In the genomic region with DNA sequence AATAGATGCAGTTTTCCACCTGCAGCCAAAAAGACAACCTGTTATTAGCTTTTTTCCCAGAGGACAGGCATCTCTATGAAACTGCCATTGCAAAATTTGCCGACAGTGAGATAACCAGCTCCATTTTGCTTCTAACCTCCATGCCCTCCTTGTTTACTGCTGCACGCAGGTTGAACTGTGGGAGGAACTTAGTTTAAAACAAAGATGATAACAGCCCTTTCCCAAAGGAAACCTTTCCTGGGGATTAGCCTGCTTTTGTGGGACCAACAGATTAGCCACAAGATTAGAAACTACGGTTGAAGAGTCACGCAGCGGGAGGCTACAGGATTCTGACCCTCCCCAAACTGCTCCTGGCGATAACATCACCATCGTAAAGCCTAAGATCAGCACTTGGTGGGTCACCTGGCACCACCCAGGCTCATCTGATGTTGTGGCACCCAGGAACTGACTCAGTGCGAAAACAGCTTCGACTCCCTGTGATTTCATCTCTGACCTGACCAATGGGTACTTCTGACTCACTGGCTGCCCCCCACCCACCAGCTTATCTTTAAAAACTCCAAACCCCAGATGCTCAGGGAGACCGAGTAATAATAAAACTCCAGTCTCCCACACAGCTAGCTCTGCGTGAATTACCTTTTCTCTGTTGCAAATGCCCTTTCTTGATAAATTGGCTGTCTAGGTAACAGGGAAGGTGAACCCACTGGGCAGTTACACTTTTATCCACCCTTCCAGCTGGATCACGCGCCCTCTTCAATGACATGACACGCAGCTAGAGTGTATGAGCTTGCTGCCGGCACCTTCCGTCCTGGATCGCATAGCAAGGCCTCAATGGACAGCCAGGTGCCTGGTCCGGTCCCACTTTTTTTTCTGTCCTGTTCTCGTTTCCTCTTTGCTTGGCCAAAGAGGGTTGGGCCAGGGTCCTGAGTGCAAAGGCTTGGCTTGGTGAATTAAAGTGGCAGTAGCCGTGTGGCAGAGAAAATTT, we compare ENCODE assay signal across 8 cellular contexts. TPM values are rescaled to one million over a fixed set of nuclear protein-coding genes. Genes with fewer than 3 reads are reported as not detected.
DNase-seq lines count a peak whose midpoint lies in the region; TF ChIP-seq lines count a peak whose summit lies in the region.

No MANE protein-coding gene starts in this region.

- H3K4me3 ChIP-seq in BE2C (ENCODE audit: low read depth, low read length), result peak overlapping the region; percentile 96
- H3K4me3 ChIP-seq in HUES48 (ENCODE audit: low read depth, low read length), result peak overlapping the region; percentile 94
- peak overlapping the region; percentile 73 for H3K4me3 ChIP-seq in fibroblast of mammary gland (ENCODE audit: control insufficient read depth, low read depth, low read length)

- H3K36me3 ChIP-seq in BE2C (peaks cover 54% of the 10 kb centered on the region), HUES48 (ENCODE audit: control insufficient read depth, insufficient read depth, low read length) (peaks cover 57% of the 10 kb centered on the region)

- no peaks in the 10 kb centered on the region for H3K27me3 ChIP-seq in BE2C
- no peaks in the 10 kb centered on the region for H3K27me3 ChIP-seq in HUES48 (ENCODE audit: control insufficient read depth, insufficient read depth, low read length)

- peaks cover 23% of the 10 kb centered on the region for H3K4me1 ChIP-seq in BE2C
- H3K4me1 ChIP-seq in HUES48 (ENCODE audit: control insufficient read depth, insufficient read depth, low read length), result peaks cover 11% of the 10 kb centered on the region

- peak overlapping the region; percentile 72 for H3K27ac ChIP-seq in HUES48 (ENCODE audit: low read depth, low read length)

- TF ChIP-seq CTCF in BE2C (IDR thresholded peaks at IDR 0.05; ENCODE audit: low read depth, low read length), result no peak
- TF ChIP-seq CTCF in fibroblast of mammary gland (conservative IDR thresholded peaks at IDR 0.05; ENCODE audit: control insufficient read depth, insufficient read depth, low read depth, low read length), result no peak
- no peak for TF ChIP-seq CTCF in GM13977 (IDR thresholded peaks at IDR 0.05; ENCODE audit: extremely low read depth, insufficient read depth, missing control alignments)

- H3K9me3 ChIP-seq in BE2C (no peaks in the 10 kb centered on the region), HUES48 (ENCODE audit: control insufficient read depth, insufficient read depth, low read length) (no peaks in the 10 kb centered on the region)

- no peak for DNase-seq in BE2C
- DNase-seq in activated CD8-positive, alpha-beta memory T cell treated with anti-CD3 and anti-CD28 coated beads for 48 hours (ENCODE audit: low read depth in 2 of 3, low spot score in 2 of 3), result peak in 2 of 3 experiments; percentile 54 to 62
- peak; percentile 57 for DNase-seq in fibroblast of mammary gland (ENCODE audit: low read depth)
- peak; percentile 74 for DNase-seq in renal cortical epithelial cell (ENCODE audit: low read depth)
- no peak for DNase-seq in NCI-H2171 treated with DMSO at 0.1 percent for 48 hours (lab: John Stamatoyannopoulos, UW)
- no peak for DNase-seq in NCI-H2227 treated with DMSO at 0.1 percent for 48 hours (lab: John Stamatoyannopoulos, UW)
- no peak for DNase-seq in GM13977 (ENCODE audit: low spot score)

- peak overlapping the region; percentile 80; the same call in 1 of the 2 replicates for H3K9ac ChIP-seq in HUES48 (ENCODE audit: low read depth, low read length)

- in situ Hi-C loops in GM13977 (cut with MboI; ENCODE audit: low pct_unique_long_range_greater_than_20kb, low sequenced_read_pairs, unreplicated experiment), result loop anchor here (10.0 kb wide), 1 partner anchor 161 kb away; no protein-coding TSS in a partner anchor

RNA-seq across cellular contexts. Expression of a gene that starts 27.2 kb away (rescaled TPM):
- 44.8 TPM for polyA plus RNA-seq in BE2C (2012; ENCODE audit: insufficient read depth, insufficient read length, low read depth)
- total RNA-seq in renal cortical epithelial cell, result 15.5 and 30.5 TPM in 2 replicates

RNA-seq across cellular contexts. Expression of a gene that starts 27.3 kb away (rescaled TPM):
- polyA plus RNA-seq in BE2C (2012; ENCODE audit: insufficient read depth, insufficient read length, low read depth), result 3.8 TPM
- total RNA-seq in renal cortical epithelial cell, result 4.7 and 5.7 TPM in 2 replicates

Comparison
In these comparisons a context has a peak if more than half of its experiments do, and no peak if none do; other contexts are left out.
1. DNase-seq: peak in activated CD8-positive, alpha-beta memory T cell treated with anti-CD3 and anti-CD28 coated beads for 48 hours (2 of 3), fibroblast of mammary gland (single experiment) and renal cortical epithelial cell (single experiment); none in BE2C (single experiment), NCI-H2171 treated with DMSO at 0.1 percent for 48 hours (single experiment), NCI-H2227 treated with DMSO at 0.1 percent for 48 hours (single experiment) and GM13977 (single experiment).
2. Peak in every context shown above with its lines, with median percentiles within 50 percentile points of each other: H3K4me3 ChIP-seq.